17 cellular contexts compared by ENCODE assay signal in genomic region chr10:89274928-89275327, GRCh38. TPM values are rescaled to one million over a fixed set of nuclear protein-coding genes. Genes with fewer than 3 reads are reported as not detected.
DNase-seq lines count a peak whose midpoint lies in the region; ATAC-seq and TF ChIP-seq lines count a peak whose summit lies in the region.
"Had no signal": no experiment of that assay in that cellular context is flagged by ENCODE, and none has a peak within 500 bp of the region (broad histone marks: within the 10 kb centered on the region; RNA-seq: fewer than 3 reads in every experiment).

No MANE protein-coding gene starts in this region.

- POLR2A ChIA-PET in Panc1 (lab: Charles Lee): interaction anchor here (0.6 kb wide), 1 partner anchor 52 kb away, joined by 5 read pairs; no protein-coding TSS in a partner anchor

- H3K9me3 ChIP-seq in Panc1 (ENCODE audit: control insufficient read depth, insufficient read depth, low read depth, low read length) (no peaks in the 10 kb centered on the region), muscle layer of duodenum (ENCODE audit: control insufficient read depth in 1 of 2, low read length in 2 of 2) (no peaks in the 10 kb centered on the region)
- H3K9me3 ChIP-seq: Caco-2, right atrium auricular region had no signal

- CTCF ChIA-PET in Panc1 (lab: Charles Lee): no interaction called here

- H3K4me3 ChIP-seq in Panc1 (ENCODE audit: low read depth in 2 of 2, low read length in 2 of 2) (no peak overlapping the region), muscle layer of duodenum (ENCODE audit: low read depth in 1 of 2, low read length in 2 of 2) (no peak overlapping the region)
- H3K4me3 ChIP-seq: right atrium auricular region, SK-N-MC had no signal

- no TSS peak for BruUV-seq in Panc1 (replicated peaks; lab: Mats Ljungman, UMichigan)

- H3K4me1 ChIP-seq in Panc1 (ENCODE audit: control insufficient read depth, insufficient read depth, low read length): peaks cover 25% of the 10 kb centered on the region
- H3K4me1 ChIP-seq in muscle layer of duodenum (ENCODE audit: control insufficient read depth in 1 of 2, insufficient read depth in 2 of 2, low read length in 2 of 2): peaks cover 0 to 5% of the 10 kb centered on the region in 2 donors

- no peaks in the 10 kb centered on the region for H3K27me3 ChIP-seq in Panc1 (ENCODE audit: control insufficient read depth, insufficient read depth, low read length)
- H3K27me3 ChIP-seq in muscle layer of duodenum (ENCODE audit: low read depth, low read length): no peaks in the 10 kb centered on the region
- H3K27me3 ChIP-seq: right atrium auricular region had no signal

- in situ Hi-C loops in Panc1 (cut with HindIII; ENCODE audit: low pct_unique_long_range_greater_than_20kb, low sequenced_read_pairs): no loop called here

- H3K27ac ChIP-seq in Panc1 (ENCODE audit: low read length): peak overlapping the region; percentile 98; the same call in 1 of the 2 replicates
- peak overlapping the region; percentile 58 for H3K27ac ChIP-seq in epithelial cell of prostate
- peak overlapping the region; percentile 35 for H3K27ac ChIP-seq in muscle layer of duodenum (ENCODE audit: low read length)
- H3K27ac ChIP-seq: right atrium auricular region, SK-N-MC had no signal

- DNase-seq in AG08395 (ENCODE audit: low spot score): peak; percentile 49
- no peak for DNase-seq in Panc1 (ENCODE audit: low read depth, low spot score)
- no peak for DNase-seq in epithelial cell of prostate (ENCODE audit: low read depth, low spot score)
- no peak for DNase-seq in activated gamma-delta T cell treated with Interleukin-2 at 50 U/mL for 16 hours
- no peak for DNase-seq in activated CD4-positive, CD25-positive, alpha-beta regulatory T cell (lab: John Stamatoyannopoulos, UW)
- no peak for DNase-seq in NCI-H2171 (lab: John Stamatoyannopoulos, UW)
- DNase-seq: ACHN; activated naive CD4-positive, alpha-beta T cell treated with Interleukin-2 at 50 U/mL for 16 hours; Caco-2; NCI-H1105; NCI-H2227 treated with DMSO at 0.1 percent for 48 hours; nephron progenitor cell; stimulated activated CD4-positive, alpha-beta T cell treated with anti-CD3 and anti-CD28 coated beads, Interleukin-4, amount 100 ng/mL, for 4 hours had no signal

- H3K36me3 ChIP-seq in Panc1 (ENCODE audit: control insufficient read depth, insufficient read depth, low read length): no peaks in the 10 kb centered on the region
- H3K36me3 ChIP-seq in muscle layer of duodenum (ENCODE audit: control insufficient read depth in 1 of 2, insufficient read depth in 2 of 2, low read length in 2 of 2): no peaks in the 10 kb centered on the region
- H3K36me3 ChIP-seq: right atrium auricular region had no signal

- intact Hi-C loops in Panc1 (cut with micrococcal nuclease; ENCODE audit: unreplicated experiment): no loop called here

- TF ChIP-seq CTCF in Panc1 (IDR thresholded peaks at IDR 0.05): no peak

- ATAC-seq in Panc1: no peak
- no peak for ATAC-seq in GM18873 (IDR thresholded peaks at IDR 0.05; ENCODE audit: low FRiP score, unreplicated experiment)

RNA-seq across cellular contexts. Expression of gene LIPA, which starts 23.4 kb away (rescaled TPM):
- total RNA-seq in Panc1 (2021; ENCODE audit: unreplicated experiment): 172 TPM
- 69.3 TPM for polyA plus RNA-seq in Panc1 (2012; ENCODE audit: insufficient read length)

RNA-seq across cellular contexts. Expression of gene IFIT2, which starts 26.9 kb away (rescaled TPM):
- 31.6 TPM for total RNA-seq in Panc1 (2021; ENCODE audit: unreplicated experiment)
- 6.9 TPM for polyA plus RNA-seq in Panc1 (2012; ENCODE audit: insufficient read length)

RNA-seq across cellular contexts. Expression of gene IFIT3, which starts 52.9 kb away (rescaled TPM):
- 29.8 TPM for total RNA-seq in Panc1 (2021; ENCODE audit: unreplicated experiment)
- polyA plus RNA-seq in Panc1 (2012; ENCODE audit: insufficient read length): 5.2 TPM

Comparison
In these comparisons a context has a peak if more than half of its experiments do, and no peak if none do; other contexts are left out.
1. H3K27ac ChIP-seq: peak in every context shown above with its lines; median percentile 98 in Panc1; 58 in epithelial cell of prostate; 35 in muscle layer of duodenum.